21 cellular contexts compared by ENCODE assay signal in the genomic region with DNA sequence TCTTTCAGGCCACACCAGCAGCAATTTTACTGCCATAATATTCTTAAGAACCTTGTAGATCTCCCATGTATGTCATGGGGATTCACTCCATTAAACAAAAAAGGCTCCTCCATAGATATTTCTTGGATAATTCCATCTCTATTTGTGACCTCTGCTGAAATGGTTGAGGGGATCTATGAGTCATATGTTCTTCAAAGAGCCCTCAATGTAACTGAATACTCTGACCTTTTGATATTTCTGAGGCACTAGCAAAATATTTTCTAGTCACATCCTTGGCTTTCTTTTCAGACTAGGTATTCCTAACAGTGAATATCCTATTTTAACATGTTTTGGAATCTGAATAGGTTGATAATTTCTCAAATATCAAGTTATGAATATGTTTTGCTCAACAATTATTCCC. TPM values are rescaled to one million over a fixed set of nuclear protein-coding genes. Genes with fewer than 3 reads are reported as not detected.
"Had no signal": no experiment of that assay in that cellular context is flagged by ENCODE, and none has a peak within 500 bp of the region (broad histone marks: within the 10 kb centered on the region; RNA-seq: fewer than 3 reads in every experiment).

No MANE protein-coding gene starts in this region.

- H3K36me3 Mint-ChIP-seq: mesothelial cell of epicardium had no signal

- ATAC-seq: activated CD8-positive, alpha-beta memory T cell treated with anti-CD3 and anti-CD28 coated beads, Interleukin-2, amount 10 ng/mL, durations not matched to agents 7 days and 5 days; gastrocnemius medialis; natural killer cell treated with Interleukin-12 subunit alpha and Interleukin-12 subunit beta and Interleukin-15 and Interleukin-18, amount 100 ng/mL, for 72 hours; SK-N-SH treated with all-trans-retinoic acid at 6 μM for 48 hours had no signal

- DNase-seq: activated CD4-positive, alpha-beta T cell treated with anti-CD3 and anti-CD28 coated beads for 1 hour; activated CD4-positive, alpha-beta T cell treated with anti-CD3 and anti-CD28 coated beads, Interleukin-2, amount 50 U/mL, for 4 hours; activated CD8-positive, alpha-beta memory T cell treated with anti-CD3 and anti-CD28 coated beads, Interleukin-2, amount 10 ng/mL, durations not matched to agents 7 days and 5 days; activated effector memory CD4-positive, alpha-beta T cell treated with Interleukin-2 at 50 U/mL for 16 hours; amygdala; colonic mucosa; dorsolateral prefrontal cortex; gastrocnemius medialis; hypothalamus; left ventricle myocardium inferior; mammary epithelial cell; stimulated activated CD4-positive, alpha-beta T cell treated with anti-CD3 and anti-CD28 coated beads, Interleukin-4, amount 100 ng/mL, for 24 hours; stimulated activated naive CD4-positive, alpha-beta T cell treated with Interleukin-2 at 50 U/mL for 16 hours; T-helper 1 cell; T-helper 9 cell; tibial artery had no signal

- H3K4me1 Mint-ChIP-seq: mesothelial cell of epicardium had no signal

- H3K4me3 Mint-ChIP-seq: activated CD8-positive, alpha-beta memory T cell treated with anti-CD3 and anti-CD28 coated beads, Interleukin-2, amount 10 ng/mL, durations not matched to agents 7 days and 5 days; mesothelial cell of epicardium; natural killer cell treated with Interleukin-12 subunit alpha and Interleukin-12 subunit beta and Interleukin-15 and Interleukin-18, amount 100 ng/mL, for 72 hours had no signal

- FAIRE-seq: bronchial epithelial cell had no signal

- H3K27ac Mint-ChIP-seq: activated CD8-positive, alpha-beta memory T cell treated with anti-CD3 and anti-CD28 coated beads, Interleukin-2, amount 10 ng/mL, durations not matched to agents 7 days and 5 days; mesothelial cell of epicardium; natural killer cell treated with Interleukin-12 subunit alpha and Interleukin-12 subunit beta and Interleukin-15 and Interleukin-18, amount 100 ng/mL, for 72 hours had no signal

RNA-seq across cellular contexts. Expression of a gene that starts 6.6 kb away (rescaled TPM):
- total RNA-seq: bronchial epithelial cell, osteocyte had no signal
